17 cellular contexts compared by ENCODE assay signal in the genomic region with DNA sequence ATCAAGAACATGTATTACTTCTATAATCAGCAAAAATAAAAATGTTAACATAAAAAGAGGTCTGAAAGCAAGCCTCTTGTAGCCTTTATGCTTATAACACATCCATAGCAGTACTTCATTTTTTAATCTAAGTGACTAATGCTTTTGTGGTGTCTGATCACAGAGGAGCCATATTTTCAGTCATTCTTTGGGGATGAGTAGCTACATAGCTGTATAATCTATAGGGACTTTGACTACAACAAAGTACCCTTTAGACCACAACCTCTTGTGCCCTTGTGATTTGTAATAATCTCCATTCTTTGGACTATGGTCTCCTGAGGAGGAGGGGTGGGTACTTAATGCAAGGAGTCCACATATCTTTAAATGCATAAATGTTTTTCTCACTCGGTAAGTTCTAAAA. TPM values are rescaled to one million over a fixed set of nuclear protein-coding genes. Genes with fewer than 3 reads are reported as not detected.
DNase-seq lines count a peak whose midpoint lies in the region; ATAC-seq and TF ChIP-seq lines count a peak whose summit lies in the region.
"Had no signal": no experiment of that assay in that cellular context is flagged by ENCODE, and none has a peak within 500 bp of the region (broad histone marks: within the 10 kb centered on the region; RNA-seq: fewer than 3 reads in every experiment).

No MANE protein-coding gene starts in this region.

- H2BK120ac ChIP-seq in mesenchymal stem cell (ENCODE audit: low read depth, low read length), result no peak overlapping the region

- no peaks in the 10 kb centered on the region for H3K9me3 ChIP-seq in mesenchymal stem cell (ENCODE audit: control insufficient read depth, low read length)

- no peak overlapping the region for H3K9ac ChIP-seq in mesenchymal stem cell (ENCODE audit: low read length)

- no peak overlapping the region for H3K14ac ChIP-seq in mesenchymal stem cell (ENCODE audit: low read length in 2 of 2)

- no peak overlapping the region for H2AK5ac ChIP-seq in mesenchymal stem cell (ENCODE audit: low read length, severe bottlenecking)

- peaks cover 3% of the 10 kb centered on the region for H3K4me1 ChIP-seq in mesenchymal stem cell (ENCODE audit: control insufficient read depth, insufficient read depth, low read depth, low read length)

- H3K4ac ChIP-seq in mesenchymal stem cell (ENCODE audit: low read depth in 1 of 2, low read length in 2 of 2), result no peak overlapping the region

- H3K27ac Mint-ChIP-seq in CD14-positive monocyte, result no peak overlapping the region
- H3K27ac Mint-ChIP-seq: activated CD8-positive, alpha-beta memory T cell treated with anti-CD3 and anti-CD28 coated beads, Interleukin-2, amount 10 ng/mL, durations not matched to agents 7 days and 5 days; WTC11 had no signal

- no peaks in the 10 kb centered on the region for H3K79me1 ChIP-seq in mesenchymal stem cell (replicated peaks; ENCODE audit: low read length, poor library complexity, severe bottlenecking)

- no peak overlapping the region for H3K4me3 Mint-ChIP-seq in CD14-positive monocyte
- H3K4me3 Mint-ChIP-seq: activated CD8-positive, alpha-beta memory T cell treated with anti-CD3 and anti-CD28 coated beads, Interleukin-2, amount 10 ng/mL, durations not matched to agents 7 days and 5 days; central memory CD8-positive, alpha-beta T cell; WTC11 had no signal

- no peak for TF ChIP-seq CTCF in cardiac fibroblast (IDR thresholded peaks at IDR 0.05; ENCODE audit: low read depth, low read length)
- no peak for TF ChIP-seq CTCF in CD14-positive monocyte (IDR thresholded peaks at IDR 0.05)

- H3K36me3 Mint-ChIP-seq in CD14-positive monocyte, result no peaks in the 10 kb centered on the region
- H3K36me3 Mint-ChIP-seq: activated CD8-positive, alpha-beta memory T cell treated with anti-CD3 and anti-CD28 coated beads, Interleukin-2, amount 10 ng/mL, durations not matched to agents 7 days and 5 days; WTC11 had no signal

- no peak overlapping the region for H3K27ac ChIP-seq in mesenchymal stem cell (ENCODE audit: low read length, poor library complexity, severe bottlenecking)
- H3K27ac ChIP-seq: C4-2B had no signal

- H2BK15ac ChIP-seq in mesenchymal stem cell (ENCODE audit: low read depth, poor library complexity, severe bottlenecking), result no peak overlapping the region

- DNase-seq in EH (ENCODE audit: low read depth) (peak; percentile 80), LHCN-M2 (ENCODE audit: low read depth) (peak; percentile 76), cardiac fibroblast (ENCODE audit: low read depth in 2 of 2) (peak; percentile 42 to 81), mesenchymal stem cell (peak; percentile 64), CD14-positive monocyte (ENCODE audit: low spot score) (no peak)
- no peak for DNase-seq in activated CD4-positive, alpha-beta T cell treated with anti-CD3 and anti-CD28 coated beads, Interleukin-2, amount 50 U/mL, for 4 hours
- DNase-seq: activated CD8-positive, alpha-beta memory T cell treated with anti-CD3 and anti-CD28 coated beads, Interleukin-2, amount 10 ng/mL, durations not matched to agents 7 days and 5 days; activated naive CD4-positive, alpha-beta T cell treated with anti-CD3 and anti-CD28 coated beads, Interleukin-2, amount 50 U/mL, for 16 hours; DND-41; NCI-H1694 treated with DMSO at 0.1 percent for 48 hours; NCI-H524 treated with DMSO at 0.1 percent for 48 hours; SW 1271 had no signal

- intact Hi-C loops in CD14-positive monocyte (cut with micrococcal nuclease), result no loop called here

- peaks cover 0 to 3% (median 0%) of the 10 kb centered on the region in 3 donors for H3K27me3 Mint-ChIP-seq in CD14-positive monocyte (ENCODE audit: low read depth in 3 of 3)
- H3K27me3 Mint-ChIP-seq: central memory CD8-positive, alpha-beta T cell had no signal

- no peak overlapping the region for H2BK5ac ChIP-seq in mesenchymal stem cell (ENCODE audit: low read depth, low read length, poor library complexity, severe bottlenecking)

- H3K4me3 ChIP-seq in cardiac fibroblast (replicated peaks in 1 of 2; ENCODE audit: low read depth in 2 of 2, low read length in 2 of 2) (no peak overlapping the region), mesenchymal stem cell (ENCODE audit: insufficient read depth in 1 of 2, low read depth in 1 of 2, low read length in 2 of 2) (no peak overlapping the region)

- H3K23ac ChIP-seq in mesenchymal stem cell (ENCODE audit: low read length in 2 of 2), result no peak overlapping the region

- no peak overlapping the region for H2BK12ac ChIP-seq in mesenchymal stem cell (ENCODE audit: low read length in 2 of 2)

- no peak overlapping the region for H3K4me2 ChIP-seq in mesenchymal stem cell (ENCODE audit: low read length, poor library complexity, severe bottlenecking)

- no peak overlapping the region for H3K18ac ChIP-seq in mesenchymal stem cell (ENCODE audit: low read depth in 1 of 2, low read length in 2 of 2)

- H3K9me3 Mint-ChIP-seq in CD14-positive monocyte, result peaks cover 0 to 2% (median 0%) of the 10 kb centered on the region in 7 donors
- H3K9me3 Mint-ChIP-seq: central memory CD8-positive, alpha-beta T cell; WTC11 had no signal

- no CpG with 5 or more reads among the region's 1 CpG for WGBS in mesenchymal stem cell

- ATAC-seq in HG02610 (IDR thresholded peaks at IDR 0.05; ENCODE audit: unreplicated experiment) (no peak), HG03521 (IDR thresholded peaks at IDR 0.05; ENCODE audit: unreplicated experiment) (no peak)
- ATAC-seq: activated CD8-positive, alpha-beta memory T cell treated with anti-CD3 and anti-CD28 coated beads, Interleukin-2, amount 10 ng/mL, durations not matched to agents 7 days and 5 days; WTC11 had no signal

- peaks cover 0 to 23% of the 10 kb centered on the region in 2 experiments for H3K27me3 ChIP-seq in mesenchymal stem cell (ENCODE audit: control insufficient read depth in 1 of 2, insufficient read depth in 1 of 2, low read length in 2 of 2)

- no peak overlapping the region for H4K91ac ChIP-seq in mesenchymal stem cell (ENCODE audit: low read length)

- H4K8ac ChIP-seq in mesenchymal stem cell (ENCODE audit: low read length), result no peak overlapping the region

- peaks cover 3% of the 10 kb centered on the region for H3K4me1 Mint-ChIP-seq in CD14-positive monocyte
- H3K4me1 Mint-ChIP-seq: activated CD8-positive, alpha-beta memory T cell treated with anti-CD3 and anti-CD28 coated beads, Interleukin-2, amount 10 ng/mL, durations not matched to agents 7 days and 5 days; central memory CD8-positive, alpha-beta T cell had no signal

- no peak overlapping the region for H2AFZ ChIP-seq in mesenchymal stem cell (ENCODE audit: low read depth, low read length)

- H3K36me3 ChIP-seq in mesenchymal stem cell (ENCODE audit: control insufficient read depth in 1 of 2, insufficient read depth in 2 of 2, low read depth in 1 of 2, low read length in 2 of 2), result no peaks in the 10 kb centered on the region

RNA-seq across cellular contexts. Expression of a gene that starts 9.6 kb away (rescaled TPM):
- total RNA-seq in LHCN-M2 (2014; rRNA removed), result 2.5 and 3.1 TPM in 2 replicates
- polyA plus RNA-seq in LHCN-M2 (2012), result 0.84 TPM
- 2.0 TPM for polyA plus RNA-seq in mesenchymal stem cell (2013, experiment 1 of 2)
- 2.1 TPM for polyA plus RNA-seq in mesenchymal stem cell (2013, experiment 2 of 2)
- not detected for polyA plus RNA-seq in CD14-positive monocyte

Comparison
In these comparisons a context has a peak if more than half of its experiments do, and no peak if none do; other contexts are left out.
1. DNase-seq: peak in EH (single experiment), LHCN-M2 (single experiment), cardiac fibroblast (2 of 2) and mesenchymal stem cell (single experiment); none in activated CD4-positive, alpha-beta T cell treated with anti-CD3 and anti-CD28 coated beads, Interleukin-2, amount 50 U/mL, for 4 hours (0 of 2) and CD14-positive monocyte (single experiment).